In genomic region chr12:133221241-133221640, GRCh38 we compare ENCODE assay signal across 42 cellular contexts. TPM values are rescaled to one million over a fixed set of nuclear protein-coding genes. Genes with fewer than 3 reads are reported as not detected.
"Had no signal": no experiment of that assay in that cellular context is flagged by ENCODE, and none has a peak within 500 bp of the region (broad histone marks: within the 10 kb centered on the region; RNA-seq: fewer than 3 reads in every experiment).

No MANE protein-coding gene starts in this region.

- H3K4me1 ChIP-seq: ascending aorta had no signal

- H3K4me3 ChIP-seq: ascending aorta, cardiac muscle cell had no signal

- H3K4me3 Mint-ChIP-seq: activated B cell treated with CpG ODN at 0.5 μM for 24 hours; activated CD4-positive, alpha-beta memory T cell treated with anti-CD3 and anti-CD28 coated beads for 36 hours; activated CD4-positive, alpha-beta T cell treated with anti-CD3 and anti-CD28 coated beads, Interleukin-2, amount 10 ng/mL, durations not matched to agents 24 days and 14 days; activated CD8-positive, alpha-beta T cell treated with anti-CD3 and anti-CD28 coated beads for 36 hours; activated naive CD4-positive, alpha-beta T cell treated with anti-CD3 and anti-CD28 coated beads for 36 hours; activated naive CD4-positive, alpha-beta T cell treated with anti-CD3 and anti-CD28 coated beads, Interleukin-2, amount 50 U/mL, for 24 hours; activated naive CD8-positive, alpha-beta T cell; activated naive CD8-positive, alpha-beta T cell treated with anti-CD3 and anti-CD28 coated beads, Interleukin-2, amount 10 ng/mL, durations not matched to agents 7 days and 5 days; activated naive CD8-positive, alpha-beta T cell treated with anti-CD3 and anti-CD28 coated beads, Interleukin-2, amount 50 U/mL, for 24 hours; activated T-cell treated with anti-CD3 and anti-CD28 coated beads, Interleukin-2, amount 50 U/mL, for 4 hours; activated T-cell treated with anti-CD3 and anti-CD28 coated beads, Interleukin-2, amount 50 U/mL, for 72 hours; activated T-helper 1 cell treated with anti-CD3 and anti-CD28 coated beads, Interleukin-12 subunit alpha, Interleukin-12 subunit beta, Interleukin-2, Interleukin-4 antibody, amounts not matched to agents 30 ng/mL and 10 ng/mL and 1 ng/mL, durations not matched to agents 14 hours and 24 hours and 36 hours; activated T-helper 17 cell treated with anti-CD3 and anti-CD28 coated beads, Interleukin-2, amount 50 U/mL, for 72 hours; brain; central memory CD8-positive, alpha-beta T cell; T-helper 1 cell treated with Interleukin-12 subunit alpha and Interleukin-12 subunit beta and Interleukin-4 antibody, amounts not matched to agents 30 μg/mL and 1 μg/mL, for 36 hours; T-helper 2 cell treated with Interferon-gamma antibody and Interleukin-4, amounts not matched to agents 5 μg/mL and 100 μg/mL, for 36 hours had no signal

- H3K36me3 ChIP-seq: ascending aorta, cardiac muscle cell had no signal

- H3K27me3 Mint-ChIP-seq: activated B cell treated with CpG ODN at 0.5 μM for 24 hours; activated CD4-positive, alpha-beta T cell treated with anti-CD3 and anti-CD28 coated beads, Interleukin-2, amount 10 ng/mL, durations not matched to agents 24 days and 14 days; activated CD8-positive, alpha-beta T cell treated with anti-CD3 and anti-CD28 coated beads for 36 hours; activated naive CD8-positive, alpha-beta T cell treated with anti-CD3 and anti-CD28 coated beads, Interleukin-2, amount 10 ng/mL, durations not matched to agents 7 days and 5 days; activated T-helper 17 cell treated with anti-CD3 and anti-CD28 coated beads, Interleukin-2, amount 50 U/mL, for 72 hours; brain had no signal

- H3K4me1 Mint-ChIP-seq: activated B cell treated with CpG ODN at 0.5 μM for 24 hours; activated CD4-positive, alpha-beta T cell treated with anti-CD3 and anti-CD28 coated beads, Interleukin-2, amount 10 ng/mL, durations not matched to agents 24 days and 14 days; activated naive CD4-positive, alpha-beta T cell treated with anti-CD3 and anti-CD28 coated beads, Interleukin-2, amount 50 U/mL, for 24 hours; activated naive CD8-positive, alpha-beta T cell treated with anti-CD3 and anti-CD28 coated beads, Interleukin-2, amount 10 ng/mL, durations not matched to agents 7 days and 5 days; activated naive CD8-positive, alpha-beta T cell treated with anti-CD3 and anti-CD28 coated beads, Interleukin-2, amount 50 U/mL, for 24 hours; activated T-helper 17 cell treated with anti-CD3 and anti-CD28 coated beads, Interleukin-2, amount 50 U/mL, for 72 hours; brain; central memory CD8-positive, alpha-beta T cell had no signal

- H3K27ac ChIP-seq: ascending aorta, cardiac muscle cell, VCaP had no signal

- H3K27me3 ChIP-seq: ascending aorta, cardiac muscle cell had no signal

- DNase-seq: activated B cell treated with CpG ODN at 0.5 μM for 24 hours; activated CD4-positive, alpha-beta memory T cell treated with anti-CD3 and anti-CD28 coated beads for 36 hours; activated CD4-positive, alpha-beta T cell treated with anti-CD3 and anti-CD28 coated beads for 4 hours; activated CD4-positive, alpha-beta T cell treated with anti-CD3 and anti-CD28 coated beads, Interleukin-2, amount 10 ng/mL, durations not matched to agents 24 days and 14 days; activated CD4-positive, alpha-beta T cell treated with anti-CD3 and anti-CD28 coated beads, Interleukin-2, amount 50 U/mL, for 1 hour; activated CD4-positive, alpha-beta T cell treated with anti-CD3 and anti-CD28 coated beads, Interleukin-2, amount 50 U/mL, for 4 hours; activated CD4-positive, CD25-positive, alpha-beta regulatory T cell treated with anti-CD3 and anti-CD28 coated beads, Interleukin-2, amount 50 U/mL, for 72 hours; activated CD8-positive, alpha-beta memory T cell treated with anti-CD3 and anti-CD28 coated beads, Interleukin-2, amount 50 U/mL, for 4 hours; activated CD8-positive, alpha-beta T cell treated with anti-CD3 and anti-CD28 coated beads for 36 hours; activated effector memory CD4-positive, alpha-beta T cell treated with anti-CD3 and anti-CD28 coated beads, Interleukin-2, amount 50 U/mL, for 16 hours; activated gamma-delta T cell treated with Interleukin-2 at 50 U/mL for 16 hours; activated naive CD4-positive, alpha-beta T cell; activated naive CD4-positive, alpha-beta T cell treated with anti-CD3 and anti-CD28 coated beads for 36 hours; activated naive CD8-positive, alpha-beta T cell treated with anti-CD3 and anti-CD28 coated beads, Interleukin-2, amount 10 ng/mL, durations not matched to agents 7 days and 5 days; activated naive CD8-positive, alpha-beta T cell treated with anti-CD3 and anti-CD28 coated beads, Interleukin-2, amount 50 U/mL, for 24 hours; activated T-cell treated with anti-CD3 and anti-CD28 coated beads for 4 hours; activated T-cell treated with anti-CD3 and anti-CD28 coated beads, Interleukin-2, amount 50 U/mL, for 1 hour; activated T-cell treated with anti-CD3 and anti-CD28 coated beads, Interleukin-2, amount 50 U/mL, for 4 hours; activated T-cell treated with anti-CD3 and anti-CD28 coated beads, Interleukin-2, amount 50 U/mL, for 72 hours; amygdala; anterior cingulate cortex; caudate nucleus; cerebellar nuclear complex; T-helper 1 cell; T-helper 2 cell; T-helper 9 cell had no signal

- FAIRE-seq: TTC549 had no signal

- H3K27ac Mint-ChIP-seq: activated B cell treated with CpG ODN at 0.5 μM for 24 hours; activated CD4-positive, alpha-beta memory T cell treated with anti-CD3 and anti-CD28 coated beads for 36 hours; activated CD4-positive, alpha-beta T cell treated with anti-CD3 and anti-CD28 coated beads, Interleukin-2, amount 10 ng/mL, durations not matched to agents 24 days and 14 days; activated CD8-positive, alpha-beta T cell treated with anti-CD3 and anti-CD28 coated beads for 36 hours; activated naive CD4-positive, alpha-beta T cell treated with anti-CD3 and anti-CD28 coated beads for 36 hours; activated naive CD4-positive, alpha-beta T cell treated with anti-CD3 and anti-CD28 coated beads, Interleukin-2, amount 50 U/mL, for 24 hours; activated naive CD8-positive, alpha-beta T cell; activated naive CD8-positive, alpha-beta T cell treated with anti-CD3 and anti-CD28 coated beads, Interleukin-2, amount 10 ng/mL, durations not matched to agents 7 days and 5 days; activated naive CD8-positive, alpha-beta T cell treated with anti-CD3 and anti-CD28 coated beads, Interleukin-2, amount 50 U/mL, for 24 hours; activated T-cell treated with anti-CD3 and anti-CD28 coated beads, Interleukin-2, amount 50 U/mL, for 72 hours; activated T-helper 1 cell treated with anti-CD3 and anti-CD28 coated beads, Interleukin-12 subunit alpha, Interleukin-12 subunit beta, Interleukin-2, Interleukin-4 antibody, amounts not matched to agents 30 ng/mL and 10 ng/mL and 1 ng/mL, durations not matched to agents 14 hours and 24 hours and 36 hours; activated T-helper 17 cell treated with anti-CD3 and anti-CD28 coated beads, Interleukin-2, amount 50 U/mL, for 72 hours; brain; T-helper 1 cell treated with Interleukin-12 subunit alpha and Interleukin-12 subunit beta and Interleukin-4 antibody, amounts not matched to agents 30 μg/mL and 1 μg/mL, for 36 hours; T-helper 2 cell treated with Interferon-gamma antibody and Interleukin-4, amounts not matched to agents 5 μg/mL and 100 μg/mL, for 36 hours had no signal

RNA-seq across cellular contexts. Expression of gene ANHX, which starts 14.4 kb away (rescaled TPM):
- total RNA-seq: activated B cell treated with CpG ODN at 0.5 μM for 24 hours; activated CD4-positive, alpha-beta memory T cell treated with anti-CD3 and anti-CD28 coated beads for 36 hours; activated CD4-positive, alpha-beta T cell treated with anti-CD3 and anti-CD28 coated beads, Interleukin-2, amount 10 ng/mL, durations not matched to agents 24 days and 14 days; activated CD8-positive, alpha-beta memory T cell treated with anti-CD3 and anti-CD28 coated beads for 36 hours; activated CD8-positive, alpha-beta T cell treated with anti-CD3 and anti-CD28 coated beads for 36 hours; activated naive CD4-positive, alpha-beta T cell treated with anti-CD3 and anti-CD28 coated beads for 36 hours; activated naive CD8-positive, alpha-beta T cell treated with anti-CD3 and anti-CD28 coated beads, Interleukin-2, amount 10 ng/mL, durations not matched to agents 7 days and 5 days; activated T-cell treated with anti-CD3 and anti-CD28 coated beads, Interleukin-2, amount 50 U/mL, for 4 hours; activated T-cell treated with anti-CD3 and anti-CD28 coated beads, Interleukin-2, amount 50 U/mL, for 72 hours; activated T-helper 1 cell treated with anti-CD3 and anti-CD28 coated beads, Interleukin-12 subunit alpha, Interleukin-12 subunit beta, Interleukin-2, Interleukin-4 antibody, amounts not matched to agents 30 ng/mL and 10 ng/mL and 1 ng/mL, durations not matched to agents 14 hours and 24 hours and 36 hours; activated T-helper 17 cell treated with anti-CD3 and anti-CD28 coated beads, Interleukin-2, amount 50 U/mL, for 72 hours; ascending aorta; bronchial epithelial cell; cardiac muscle cell; chondrocyte had no signal
- polyA plus RNA-seq: adipose tissue, cardiac muscle cell had no signal
